ENCODE assay signal across 9 cellular contexts in the genomic region with DNA sequence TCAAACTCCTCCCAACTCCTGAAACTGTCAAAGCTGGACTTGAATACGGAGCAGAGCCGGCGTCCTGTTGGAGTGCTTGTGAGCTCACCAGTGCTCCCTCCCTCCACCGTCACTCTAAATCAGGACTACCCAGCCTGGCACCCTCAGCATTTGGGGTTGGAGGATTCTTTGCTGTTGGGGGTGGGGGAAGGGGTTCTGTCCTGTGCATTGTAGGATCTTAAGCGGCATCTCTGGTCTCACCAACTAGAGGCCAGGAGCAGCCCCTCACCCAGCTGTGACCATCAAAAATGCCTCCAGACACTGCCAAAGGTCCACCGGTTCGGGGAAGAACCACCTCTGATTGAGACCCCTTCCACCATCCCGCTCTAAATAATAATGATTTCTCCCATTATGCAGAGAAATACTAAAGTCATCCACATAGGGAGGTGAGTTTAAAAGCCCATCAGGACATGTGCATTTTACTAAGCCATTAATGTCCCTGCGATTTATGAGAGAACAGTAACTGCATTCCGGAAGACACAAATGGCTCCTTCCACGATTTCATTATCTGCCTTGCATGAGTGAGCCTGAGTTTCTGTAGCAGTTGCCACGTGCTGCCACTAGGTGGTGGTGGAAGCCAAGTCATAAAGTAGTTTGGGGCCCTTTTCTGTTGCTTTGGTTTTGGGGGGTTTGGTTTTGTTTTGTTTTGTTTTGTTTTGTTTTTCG. TPM values are rescaled to one million over a fixed set of nuclear protein-coding genes. Genes with fewer than 3 reads are reported as not detected.
DNase-seq lines count a peak whose midpoint lies in the region; ATAC-seq and TF ChIP-seq lines count a peak whose summit lies in the region.
"Had no signal": no experiment of that assay in that cellular context is flagged by ENCODE, and none has a peak within 500 bp of the region (broad histone marks: within the 10 kb centered on the region; RNA-seq: fewer than 3 reads in every experiment).

No MANE protein-coding gene starts in this region.

- ATAC-seq in CD4-positive, CD25-positive, alpha-beta regulatory T cell (ENCODE audit: low read depth in 2 of 2), result peak in 1 of 2 donors; percentile 57
- ATAC-seq in GM18868 (IDR thresholded peaks at IDR 0.05; ENCODE audit: unreplicated experiment), result no peak

- no peak overlapping the region for H3K18ac ChIP-seq in trophoblast cell (ENCODE audit: low read length)

- H3K27ac Mint-ChIP-seq in CD4-positive, CD25-positive, alpha-beta regulatory T cell, result no peak overlapping the region
- H3K27ac Mint-ChIP-seq in type B pancreatic cell, result no peak overlapping the region

- H3K9me3 Mint-ChIP-seq in CD4-positive, CD25-positive, alpha-beta regulatory T cell, result peaks cover 0 to 14% (median 5%) of the 10 kb centered on the region in 7 donors
- peaks cover 13% of the 10 kb centered on the region for H3K9me3 Mint-ChIP-seq in type B pancreatic cell

- H2BK5ac ChIP-seq in trophoblast cell (ENCODE audit: low read depth, low read length, poor library complexity), result no peak overlapping the region

- no CpG with 5 or more reads among the region's 13 CpGs for WGBS in trophoblast cell (ENCODE audit: extremely low coverage, insufficient coverage, insufficient read length)

- no peak overlapping the region for H3K4me2 ChIP-seq in trophoblast cell (ENCODE audit: low read length)

- no peak overlapping the region for H4K8ac ChIP-seq in trophoblast cell (ENCODE audit: low read depth, low read length)

- H3K4me1 Mint-ChIP-seq in CD4-positive, CD25-positive, alpha-beta regulatory T cell, result peaks cover 0 to 8% (median 2%) of the 10 kb centered on the region in 4 donors
- H3K4me1 Mint-ChIP-seq in type B pancreatic cell (ENCODE audit: unreplicated experiment), result no peaks in the 10 kb centered on the region

- H3K4me3 Mint-ChIP-seq in CD4-positive, CD25-positive, alpha-beta regulatory T cell, result peak overlapping the region in 2 of 4 donors; percentile 10 to 73
- no peak overlapping the region for H3K4me3 Mint-ChIP-seq in type B pancreatic cell

- H3K27ac ChIP-seq in CD4-positive, CD25-positive, alpha-beta regulatory T cell (ENCODE audit: insufficient read depth, low read length, poor library complexity, severe bottlenecking), result no peak overlapping the region
- H3K27ac ChIP-seq in HL-60 (replicated peaks), result no peak overlapping the region
- no peak overlapping the region for H3K27ac ChIP-seq in trophoblast cell (ENCODE audit: low read depth, low read length)

- H3K14ac ChIP-seq in trophoblast cell (ENCODE audit: low read length), result no peak overlapping the region

- H3K27me3 ChIP-seq in CD4-positive, CD25-positive, alpha-beta regulatory T cell (ENCODE audit: control insufficient read depth, insufficient read depth, low read length), result no peaks in the 10 kb centered on the region
- H3K27me3 ChIP-seq in HL-60 (ENCODE audit: insufficient read depth, poor library complexity, severe bottlenecking), result no peaks in the 10 kb centered on the region
- peaks cover 8% of the 10 kb centered on the region for H3K27me3 ChIP-seq in trophoblast cell (ENCODE audit: insufficient read depth, low read length)

- no peaks in the 10 kb centered on the region for H3K79me2 ChIP-seq in trophoblast cell (ENCODE audit: control insufficient read depth, insufficient read depth, low read length, poor library complexity)

- no peaks in the 10 kb centered on the region for H3K36me3 Mint-ChIP-seq in CD4-positive, CD25-positive, alpha-beta regulatory T cell
- no peaks in the 10 kb centered on the region for H3K36me3 Mint-ChIP-seq in type B pancreatic cell

- H2BK12ac ChIP-seq in trophoblast cell (ENCODE audit: low read length), result no peak overlapping the region

- H3K27me3 Mint-ChIP-seq in CD4-positive, CD25-positive, alpha-beta regulatory T cell, result no peaks in the 10 kb centered on the region
- no peaks in the 10 kb centered on the region for H3K27me3 Mint-ChIP-seq in type B pancreatic cell

- no peaks in the 10 kb centered on the region for H3K4me1 ChIP-seq in CD4-positive, CD25-positive, alpha-beta regulatory T cell (ENCODE audit: control insufficient read depth, insufficient read depth, low read length, poor library complexity, severe bottlenecking)
- no peaks in the 10 kb centered on the region for H3K4me1 ChIP-seq in trophoblast cell (ENCODE audit: control insufficient read depth in 1 of 2, insufficient read depth in 2 of 2, low read length in 2 of 2)

- H2BK120ac ChIP-seq in trophoblast cell (ENCODE audit: insufficient read depth, low read length, poor library complexity), result no peak overlapping the region

- H3K9me3 ChIP-seq in CD4-positive, CD25-positive, alpha-beta regulatory T cell (ENCODE audit: control insufficient read depth in 2 of 2, low read length in 2 of 2), result peaks cover 3 to 13% of the 10 kb centered on the region in 2 experiments
- H3K9me3 ChIP-seq in trophoblast cell (ENCODE audit: insufficient read depth, low read depth, low read length), result peaks cover 27% of the 10 kb centered on the region

- H3K36me3 ChIP-seq in CD4-positive, CD25-positive, alpha-beta regulatory T cell (ENCODE audit: control insufficient read depth, insufficient read depth, low read length), result no peaks in the 10 kb centered on the region
- H3K36me3 ChIP-seq in trophoblast cell (ENCODE audit: control insufficient read depth in 1 of 2, insufficient read depth in 2 of 2, low read length in 2 of 2), result no peaks in the 10 kb centered on the region

- DNase-seq in CD4-positive, CD25-positive, alpha-beta regulatory T cell, result peak; percentile 27 to 53 (median 50)
- peak; percentile 11 to 56 for DNase-seq in HL-60 (ENCODE audit: low read depth in 1 of 2, low spot score in 1 of 2)
- DNase-seq in SHP77 treated with DMSO at 0.1 percent for 48 hours (lab: John Stamatoyannopoulos, UW), result peak; percentile 2
- DNase-seq in activated naive CD4-positive, alpha-beta T cell (lab: John Stamatoyannopoulos, UW), result peak; percentile 1 to 12 (median 9)
- peak; percentile 27 for DNase-seq in glomerular endothelial cell (ENCODE audit: extremely low read depth, low read depth, low spot score)
- DNase-seq in trophoblast cell, result peak; percentile 14 to 79
- DNase-seq in type B pancreatic cell (ENCODE audit: extremely low spot score, unreplicated experiment), result no peak

- no peak overlapping the region for H3K9ac ChIP-seq in trophoblast cell (ENCODE audit: low read length)

- H3K4ac ChIP-seq in trophoblast cell (ENCODE audit: low read depth, low read length), result no peak overlapping the region

- H3K23ac ChIP-seq in trophoblast cell (ENCODE audit: low read length), result no peak overlapping the region

- H4K91ac ChIP-seq in trophoblast cell (ENCODE audit: low read depth, low read length), result no peak overlapping the region

- no peak overlapping the region for H2AK5ac ChIP-seq in trophoblast cell (ENCODE audit: low read length)

- no peak overlapping the region for H4K12ac ChIP-seq in trophoblast cell (ENCODE audit: low read depth, low read length)

- H2AFZ ChIP-seq in trophoblast cell (ENCODE audit: insufficient read depth, low read length, poor library complexity), result no peak overlapping the region

- peak; percentile 44 for TF ChIP-seq CTCF in HL-60 (IDR thresholded peaks at IDR 0.05; ENCODE audit: insufficient read depth, low read length)
- peak; percentile 72 for TF ChIP-seq CTCF in type B pancreatic cell (conservative IDR thresholded peaks at IDR 0.05)

- peak overlapping the region; percentile 18 for H3K4me3 ChIP-seq in CD4-positive, CD25-positive, alpha-beta regulatory T cell (ENCODE audit: low read depth, low read length)
- no peak overlapping the region for H3K4me3 ChIP-seq in HL-60 (replicated peaks; ENCODE audit: insufficient read depth, low read length)
- no peak overlapping the region for H3K4me3 ChIP-seq in trophoblast cell (ENCODE audit: low read depth, low read length)

- H3K79me1 ChIP-seq in trophoblast cell (ENCODE audit: low read length), result no peaks in the 10 kb centered on the region

RNA-seq across cellular contexts. Expression of a gene that starts 16.1 kb away (rescaled TPM):
- not detected for total RNA-seq in CD4-positive, CD25-positive, alpha-beta regulatory T cell
- not detected for polyA plus RNA-seq in CD4-positive, CD25-positive, alpha-beta regulatory T cell
- total RNA-seq in glomerular endothelial cell, result not detected in 2 replicates
- not detected in 2 replicates for polyA plus RNA-seq in trophoblast cell (2013)
- not detected in 2 replicates for total RNA-seq in type B pancreatic cell (ENCODE audit: low replicate concordance)
- polyA plus RNA-seq: adipose tissue had no signal

RNA-seq across cellular contexts. Expression of a gene that starts 41.3 kb away (rescaled TPM):
- total RNA-seq in CD4-positive, CD25-positive, alpha-beta regulatory T cell, result not detected
- polyA plus RNA-seq in CD4-positive, CD25-positive, alpha-beta regulatory T cell, result not detected
- total RNA-seq in glomerular endothelial cell, result not detected in 2 replicates
- polyA plus RNA-seq in trophoblast cell (2013), result not detected in 2 replicates
- total RNA-seq in type B pancreatic cell (ENCODE audit: low replicate concordance), result not detected in 2 replicates
- polyA plus RNA-seq: adipose tissue had no signal
